ENCODE assay signal across 9 cellular contexts in the genomic region with DNA sequence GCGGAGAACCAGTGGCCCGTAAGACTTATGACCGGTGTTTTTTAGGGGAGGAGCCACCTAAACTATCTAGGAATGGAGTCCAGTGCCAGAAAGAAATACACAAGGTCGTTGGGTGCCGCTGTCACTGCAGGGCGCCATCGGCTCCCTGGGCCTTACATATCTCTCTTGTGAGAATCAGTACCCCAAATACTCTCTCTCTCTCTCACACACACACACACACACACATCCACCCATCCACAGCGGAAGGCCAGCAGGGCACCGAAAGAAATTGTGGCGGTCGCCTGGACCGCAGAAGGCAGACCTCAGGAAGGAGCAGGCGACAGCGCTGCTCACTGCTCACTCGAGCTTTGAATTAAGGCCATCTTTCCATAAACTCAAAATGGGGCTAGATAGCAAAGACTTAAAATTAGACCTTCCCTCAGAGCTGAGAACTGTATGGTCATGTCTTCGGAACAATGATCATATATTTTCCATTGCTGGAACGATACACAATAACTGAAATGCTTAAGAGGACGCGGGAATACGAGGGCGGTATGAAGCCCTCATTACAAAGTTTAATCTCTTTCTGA. TPM values are rescaled to one million over a fixed set of nuclear protein-coding genes. Genes with fewer than 3 reads are reported as not detected.
A peak's percentile ranks its signal among the peaks of the same experiment; 100 is the strongest.
DNase-seq lines count a peak whose midpoint lies in the region; ATAC-seq and TF ChIP-seq lines count a peak whose summit lies in the region.
"Had no signal": no experiment of that assay in that cellular context is flagged by ENCODE, and none has a peak within 500 bp of the region (broad histone marks: within the 10 kb centered on the region; RNA-seq: fewer than 3 reads in every experiment).

No MANE protein-coding gene starts in this region.

- peak; percentile 57 for DNase-seq in activated CD8-positive, alpha-beta memory T cell treated with anti-CD3 and anti-CD28 coated beads, Interleukin-2, amount 10 ng/mL, durations not matched to agents 7 days and 5 days
- DNase-seq in activated CD8-positive, alpha-beta memory T cell treated with anti-CD3 and anti-CD28 coated beads for 24 hours = no peak
- DNase-seq in esophagus squamous epithelium (lab: John Stamatoyannopoulos, UW) (no peak), stomach (no peak), DMS79 (lab: John Stamatoyannopoulos, UW) (no peak), caudate nucleus (lab: John Stamatoyannopoulos, UW) (no peak), SW480 (ENCODE audit: low spot score) (no peak)
- DNase-seq: effector CD4-positive, alpha-beta T cell had no signal

- H3K4me3 ChIP-seq in esophagus squamous epithelium (peak overlapping the region; percentile 26 to 67 (median 42)), stomach (peak overlapping the region; percentile 43 to 57 (median 44))

- H3K36me3 ChIP-seq in esophagus squamous epithelium (peaks cover 0 to 26% (median 3%) of the 10 kb centered on the region in 3 donors), stomach (peaks cover 13 to 27% (median 23%) of the 10 kb centered on the region in 4 donors)

- CTCF ChIA-PET in activated CD8-positive, alpha-beta memory T cell treated with anti-CD3 and anti-CD28 coated beads, Interleukin-2, amount 10 ng/mL, durations not matched to agents 7 days and 5 days (lab: Charles Lee) = no interaction called here

- TF ChIP-seq POLR2A in esophagus squamous epithelium (IDR thresholded peaks at IDR 0.05) = no peak
- TF ChIP-seq POLR2A in stomach (IDR thresholded peaks at IDR 0.05) = no peak

- 38 to 45% methylated on average over 14 to 21 of the region's 21 CpGs for WGBS in esophagus squamous epithelium, 2 donors
- WGBS in stomach, 5 donors = 29 to 56% (median 37%) methylated on average over 20 to 21 of the region's 21 CpGs

- no peaks in the 10 kb centered on the region for H3K9me3 ChIP-seq in esophagus squamous epithelium
- H3K9me3 ChIP-seq in stomach = no peaks in the 10 kb centered on the region

- no peaks in the 10 kb centered on the region for H3K9me3 Mint-ChIP-seq in activated CD8-positive, alpha-beta memory T cell treated with anti-CD3 and anti-CD28 coated beads, Interleukin-2, amount 10 ng/mL, durations not matched to agents 7 days and 5 days (ENCODE audit: low read depth)

- peaks cover 0 to 47% (median 2%) of the 10 kb centered on the region in 4 donors for H3K27me3 ChIP-seq in esophagus squamous epithelium
- peaks cover 0 to 48% (median 4%) of the 10 kb centered on the region in 3 donors for H3K27me3 ChIP-seq in stomach

- peaks cover 8% of the 10 kb centered on the region for H3K36me3 Mint-ChIP-seq in activated CD8-positive, alpha-beta memory T cell treated with anti-CD3 and anti-CD28 coated beads, Interleukin-2, amount 10 ng/mL, durations not matched to agents 7 days and 5 days

- peak overlapping the region; percentile 55 for H3K4me3 Mint-ChIP-seq in activated CD8-positive, alpha-beta memory T cell treated with anti-CD3 and anti-CD28 coated beads, Interleukin-2, amount 10 ng/mL, durations not matched to agents 7 days and 5 days

- TF ChIP-seq CTCF in esophagus squamous epithelium (IDR thresholded peaks at IDR 0.05) (no peak), stomach (IDR thresholded peaks at IDR 0.05) (no peak)

- peaks cover 70% of the 10 kb centered on the region for H3K27me3 Mint-ChIP-seq in activated CD8-positive, alpha-beta memory T cell treated with anti-CD3 and anti-CD28 coated beads, Interleukin-2, amount 10 ng/mL, durations not matched to agents 7 days and 5 days

- ATAC-seq in activated CD8-positive, alpha-beta memory T cell treated with anti-CD3 and anti-CD28 coated beads, Interleukin-2, amount 10 ng/mL, durations not matched to agents 7 days and 5 days = peak; percentile 46
- ATAC-seq in HG03571 (IDR thresholded peaks at IDR 0.05; ENCODE audit: unreplicated experiment) = peak; percentile 69

- TF ChIP-seq EP300 in stomach (IDR thresholded peaks at IDR 0.05) = no peak

- peaks cover 26% of the 10 kb centered on the region for H3K4me1 Mint-ChIP-seq in activated CD8-positive, alpha-beta memory T cell treated with anti-CD3 and anti-CD28 coated beads, Interleukin-2, amount 10 ng/mL, durations not matched to agents 7 days and 5 days

- intact Hi-C loops in esophagus squamous epithelium (cut with DNase I) = no loop called here
- intact Hi-C loops in stomach (cut with DNase I; ENCODE audit: low total_unique reads) = no loop called here

- H3K27ac ChIP-seq in esophagus squamous epithelium (no peak overlapping the region), stomach (no peak overlapping the region), caudate nucleus (ENCODE audit: low read depth, low read length) (no peak overlapping the region)

- peak overlapping the region; percentile 8 for H3K27ac Mint-ChIP-seq in activated CD8-positive, alpha-beta memory T cell treated with anti-CD3 and anti-CD28 coated beads, Interleukin-2, amount 10 ng/mL, durations not matched to agents 7 days and 5 days

- peaks cover 3 to 32% (median 19%) of the 10 kb centered on the region in 3 donors for H3K4me1 ChIP-seq in esophagus squamous epithelium
- peaks cover 7 to 36% (median 28%) of the 10 kb centered on the region in 4 donors for H3K4me1 ChIP-seq in stomach

RNA-seq across cellular contexts. Expression of gene NR4A2, which starts 10.3 kb away (rescaled TPM):
- total RNA-seq in activated CD8-positive, alpha-beta memory T cell treated with anti-CD3 and anti-CD28 coated beads, Interleukin-2, amount 10 ng/mL, durations not matched to agents 7 days and 5 days = 10 to 100 TPM in 1 of 2 experiments, 1 to 10 TPM in 1; 3.2 to 14.8 TPM
- total RNA-seq in esophagus squamous epithelium = 1 to 10 TPM in 3 of 4 donors, under 1 TPM in 1; 0.95 to 1.6 (median 1.2) TPM
- 10 to 100 TPM in 2 of 5 donors, 1 to 10 TPM in 1, not detected in 2; 7.7 to 17.4 (median 13.8) TPM for total RNA-seq in stomach
- polyA plus RNA-seq in stomach = 10 to 100 TPM in 1 of 3 donors, 1 to 10 TPM in 2; 4.7 to 20.7 (median 4.7) TPM
